Comparison of ENCODE assay signal across 1 cellular context in the genomic region with DNA sequence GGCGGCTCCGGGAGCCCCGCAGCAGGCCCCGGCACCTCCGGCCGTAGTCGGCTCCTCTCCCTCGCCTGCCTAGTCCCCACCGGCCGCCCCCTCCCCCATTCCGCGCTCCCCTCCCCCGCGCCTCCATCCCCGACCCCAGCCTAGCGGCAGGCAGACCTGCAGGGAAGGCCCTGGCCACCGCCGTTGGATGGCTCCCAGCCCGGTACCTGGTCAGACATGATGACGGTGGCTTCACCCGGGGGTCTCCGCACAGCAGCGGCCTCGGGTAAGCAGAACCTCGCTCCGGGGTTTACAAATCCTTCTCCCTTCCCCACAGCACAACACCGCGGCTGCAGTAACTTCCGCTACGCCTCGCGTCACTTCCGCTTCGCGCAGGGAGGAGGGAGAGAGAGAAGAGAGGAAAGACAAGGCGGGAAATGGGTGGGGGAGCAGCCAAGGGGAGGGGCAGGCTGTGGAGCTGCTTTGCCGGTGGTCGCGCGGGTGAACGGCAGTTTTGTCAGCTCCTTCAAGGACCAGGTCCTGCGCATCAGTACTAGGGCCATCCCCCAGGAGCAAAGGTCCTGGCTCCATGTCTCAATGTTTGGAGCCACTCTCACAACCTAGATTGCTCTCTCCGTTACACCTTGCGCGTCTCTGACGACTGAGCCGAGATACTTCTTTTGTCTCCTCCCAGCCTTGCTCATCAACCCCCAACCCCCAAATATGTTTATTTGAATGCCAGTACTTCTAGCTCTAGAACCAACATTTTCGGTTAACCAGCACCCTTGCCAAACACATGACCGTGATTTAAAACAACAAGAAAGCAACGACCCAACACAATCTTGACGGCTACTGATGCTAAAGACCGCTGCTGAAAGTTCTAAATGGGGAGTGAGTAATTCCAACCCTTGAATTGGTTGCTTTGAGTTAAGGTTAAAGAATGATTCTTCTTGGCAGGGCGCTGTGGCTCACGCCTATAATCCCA.
TF ChIP-seq lines count a peak whose summit lies in the region.

TSS of gene SUMO1 (minus strand) at position 364 of the 964 bp plus-strand sequence. CDS start at position 218, 146 bp downstream.

TF ChIP-seq in GM12878, 131 proteins besides CTCF, POLR2A, EP300 and RAD21 (continued from another document and continues in another):
- TF ChIP-seq, protein P1, sequence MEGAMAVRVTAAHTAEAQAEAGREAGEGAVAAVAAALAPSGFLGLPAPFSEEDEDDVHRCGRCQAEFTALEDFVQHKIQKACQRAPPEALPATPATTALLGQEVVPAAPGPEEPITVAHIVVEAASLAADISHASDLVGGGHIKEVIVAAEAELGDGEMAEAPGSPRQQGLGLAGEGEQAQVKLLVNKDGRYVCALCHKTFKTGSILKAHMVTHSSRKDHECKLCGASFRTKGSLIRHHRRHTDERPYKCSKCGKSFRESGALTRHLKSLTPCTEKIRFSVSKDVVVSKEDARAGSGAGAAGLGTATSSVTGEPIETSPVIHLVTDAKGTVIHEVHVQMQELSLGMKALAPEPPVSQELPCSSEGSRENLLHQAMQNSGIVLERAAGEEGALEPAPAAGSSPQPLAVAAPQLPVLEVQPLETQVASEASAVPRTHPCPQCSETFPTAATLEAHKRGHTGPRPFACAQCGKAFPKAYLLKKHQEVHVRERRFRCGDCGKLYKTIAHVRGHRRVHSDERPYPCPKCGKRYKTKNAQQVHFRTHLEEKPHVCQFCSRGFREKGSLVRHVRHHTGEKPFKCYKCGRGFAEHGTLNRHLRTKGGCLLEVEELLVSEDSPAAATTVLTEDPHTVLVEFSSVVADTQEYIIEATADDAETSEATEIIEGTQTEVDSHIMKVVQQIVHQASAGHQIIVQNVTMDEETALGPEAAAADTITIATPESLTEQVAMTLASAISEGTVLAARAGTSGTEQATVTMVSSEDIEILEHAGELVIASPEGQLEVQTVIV (IDR thresholded peaks at IDR 0.05; ENCODE audit: borderline replicate concordance, partially characterized antibody), result peak; percentile 52
- TF ChIP-seq STAT3 (IDR thresholded peaks at IDR 0.05; ENCODE audit: low read depth, low read length), result no peak
- 0 out of 4 replicates have a peak, but pooled peaks of 1 of the 2 experiments have one; percentile 37 for TF ChIP-seq ETV6 (conservative IDR thresholded peaks at IDR 0.05 in 1 of 2, IDR thresholded peaks at IDR 0.05 in 1 of 2; ENCODE audit: borderline replicate concordance in 1 of 2, low read depth in 1 of 2)
- TF ChIP-seq TBL1XR1 (IDR thresholded peaks at IDR 0.05; ENCODE audit: low read depth, low read length), result no peak
- TF ChIP-seq CREM (IDR thresholded peaks at IDR 0.05; ENCODE audit: low read depth), result peak; percentile 96
- TF ChIP-seq IRF3 (IDR thresholded peaks at IDR 0.05), result 0 out of 2 replicates have a peak, but pooled peaks have one; percentile 20
- TF ChIP-seq, protein P2, sequence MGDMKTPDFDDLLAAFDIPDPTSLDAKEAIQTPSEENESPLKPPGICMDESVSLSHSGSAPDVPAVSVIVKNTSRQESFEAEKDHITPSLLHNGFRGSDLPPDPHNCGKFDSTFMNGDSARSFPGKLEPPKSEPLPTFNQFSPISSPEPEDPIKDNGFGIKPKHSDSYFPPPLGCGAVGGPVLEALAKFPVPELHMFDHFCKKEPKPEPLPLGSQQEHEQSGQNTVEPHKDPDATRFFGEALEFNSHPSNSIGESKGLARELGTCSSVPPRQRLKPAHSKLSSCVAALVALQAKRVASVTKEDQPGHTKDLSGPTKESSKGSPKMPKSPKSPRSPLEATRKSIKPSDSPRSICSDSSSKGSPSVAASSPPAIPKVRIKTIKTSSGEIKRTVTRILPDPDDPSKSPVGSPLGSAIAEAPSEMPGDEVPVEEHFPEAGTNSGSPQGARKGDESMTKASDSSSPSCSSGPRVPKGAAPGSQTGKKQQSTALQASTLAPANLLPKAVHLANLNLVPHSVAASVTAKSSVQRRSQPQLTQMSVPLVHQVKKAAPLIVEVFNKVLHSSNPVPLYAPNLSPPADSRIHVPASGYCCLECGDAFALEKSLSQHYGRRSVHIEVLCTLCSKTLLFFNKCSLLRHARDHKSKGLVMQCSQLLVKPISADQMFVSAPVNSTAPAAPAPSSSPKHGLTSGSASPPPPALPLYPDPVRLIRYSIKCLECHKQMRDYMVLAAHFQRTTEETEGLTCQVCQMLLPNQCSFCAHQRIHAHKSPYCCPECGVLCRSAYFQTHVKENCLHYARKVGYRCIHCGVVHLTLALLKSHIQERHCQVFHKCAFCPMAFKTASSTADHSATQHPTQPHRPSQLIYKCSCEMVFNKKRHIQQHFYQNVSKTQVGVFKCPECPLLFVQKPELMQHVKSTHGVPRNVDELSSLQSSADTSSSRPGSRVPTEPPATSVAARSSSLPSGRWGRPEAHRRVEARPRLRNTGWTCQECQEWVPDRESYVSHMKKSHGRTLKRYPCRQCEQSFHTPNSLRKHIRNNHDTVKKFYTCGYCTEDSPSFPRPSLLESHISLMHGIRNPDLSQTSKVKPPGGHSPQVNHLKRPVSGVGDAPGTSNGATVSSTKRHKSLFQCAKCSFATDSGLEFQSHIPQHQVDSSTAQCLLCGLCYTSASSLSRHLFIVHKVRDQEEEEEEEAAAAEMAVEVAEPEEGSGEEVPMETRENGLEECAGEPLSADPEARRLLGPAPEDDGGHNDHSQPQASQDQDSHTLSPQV (IDR thresholded peaks at IDR 0.05), result no peak
- no peak for TF ChIP-seq ZSCAN29 (IDR thresholded peaks at IDR 0.05)
- TF ChIP-seq NFYA (IDR thresholded peaks at IDR 0.05; ENCODE audit: borderline replicate concordance, low read depth, low read length), result no peak
- peak; percentile 31; the same call in 1 of the 2 replicates for TF ChIP-seq PML (IDR thresholded peaks at IDR 0.05; ENCODE audit: low read length)
- peak; percentile 92 for TF ChIP-seq GABPA (IDR thresholded peaks at IDR 0.05; ENCODE audit: low read depth)
- TF ChIP-seq PAX5 (IDR thresholded peaks at IDR 0.05; ENCODE audit: borderline replicate concordance, low read depth, low read length), result no peak
- TF ChIP-seq SUPT20H (IDR thresholded peaks at IDR 0.05; ENCODE audit: borderline replicate concordance, control insufficient read depth, low read depth, low read length), result no peak
- peak; percentile 16; the same call in 1 of the 2 replicates for TF ChIP-seq IKZF1 (conservative IDR thresholded peaks at IDR 0.05)
- no peak for TF ChIP-seq ZNF622 (IDR thresholded peaks at IDR 0.05)
- no peak for TF ChIP-seq ZNF384 (IDR thresholded peaks at IDR 0.05; ENCODE audit: borderline replicate concordance, low read depth, low read length)
- TF ChIP-seq CEBPB (IDR thresholded peaks at IDR 0.05; ENCODE audit: borderline replicate concordance in 1 of 2, low read depth in 2 of 2, low read length in 2 of 2), result no peak
- TF ChIP-seq MLLT1 (IDR thresholded peaks at IDR 0.05), result peak; percentile 63; the same call in 1 of the 2 replicates
- peak; percentile 69; the same call in 1 of the 2 replicates for TF ChIP-seq TAF1 (IDR thresholded peaks at IDR 0.05; ENCODE audit: borderline replicate concordance, low read depth, low read length)
- no peak for TF ChIP-seq SP1 (IDR thresholded peaks at IDR 0.05; ENCODE audit: low read depth, low read length)
- TF ChIP-seq SREBF1 (IDR thresholded peaks at IDR 0.05; ENCODE audit: low read length), result no peak
- no peak for TF ChIP-seq ZNF217 (IDR thresholded peaks at IDR 0.05)
- TF ChIP-seq TCF7 (IDR thresholded peaks at IDR 0.05; ENCODE audit: borderline replicate concordance), result no peak
- TF ChIP-seq NR2C1 (IDR thresholded peaks at IDR 0.05), result no peak
- TF ChIP-seq MEF2B (IDR thresholded peaks at IDR 0.05; ENCODE audit: partially characterized antibody, poor library complexity, severe bottlenecking), result no peak
- TF ChIP-seq ESRRA (IDR thresholded peaks at IDR 0.05; ENCODE audit: low read length), result no peak
- TF ChIP-seq HDAC6 (IDR thresholded peaks at IDR 0.05; ENCODE audit: unreplicated experiment), result no peak
- TF ChIP-seq HDGF (IDR thresholded peaks at IDR 0.05), result peak; percentile 79; the same call in 1 of the 2 replicates
- peak; percentile 91 for TF ChIP-seq CREB1 (IDR thresholded peaks at IDR 0.05; ENCODE audit: low read depth)
- no peak for TF ChIP-seq SMAD5 (IDR thresholded peaks at IDR 0.05; ENCODE audit: low read depth)
- no peak for TF ChIP-seq ZBTB33 (IDR thresholded peaks at IDR 0.05)
- TF ChIP-seq, protein P3, sequence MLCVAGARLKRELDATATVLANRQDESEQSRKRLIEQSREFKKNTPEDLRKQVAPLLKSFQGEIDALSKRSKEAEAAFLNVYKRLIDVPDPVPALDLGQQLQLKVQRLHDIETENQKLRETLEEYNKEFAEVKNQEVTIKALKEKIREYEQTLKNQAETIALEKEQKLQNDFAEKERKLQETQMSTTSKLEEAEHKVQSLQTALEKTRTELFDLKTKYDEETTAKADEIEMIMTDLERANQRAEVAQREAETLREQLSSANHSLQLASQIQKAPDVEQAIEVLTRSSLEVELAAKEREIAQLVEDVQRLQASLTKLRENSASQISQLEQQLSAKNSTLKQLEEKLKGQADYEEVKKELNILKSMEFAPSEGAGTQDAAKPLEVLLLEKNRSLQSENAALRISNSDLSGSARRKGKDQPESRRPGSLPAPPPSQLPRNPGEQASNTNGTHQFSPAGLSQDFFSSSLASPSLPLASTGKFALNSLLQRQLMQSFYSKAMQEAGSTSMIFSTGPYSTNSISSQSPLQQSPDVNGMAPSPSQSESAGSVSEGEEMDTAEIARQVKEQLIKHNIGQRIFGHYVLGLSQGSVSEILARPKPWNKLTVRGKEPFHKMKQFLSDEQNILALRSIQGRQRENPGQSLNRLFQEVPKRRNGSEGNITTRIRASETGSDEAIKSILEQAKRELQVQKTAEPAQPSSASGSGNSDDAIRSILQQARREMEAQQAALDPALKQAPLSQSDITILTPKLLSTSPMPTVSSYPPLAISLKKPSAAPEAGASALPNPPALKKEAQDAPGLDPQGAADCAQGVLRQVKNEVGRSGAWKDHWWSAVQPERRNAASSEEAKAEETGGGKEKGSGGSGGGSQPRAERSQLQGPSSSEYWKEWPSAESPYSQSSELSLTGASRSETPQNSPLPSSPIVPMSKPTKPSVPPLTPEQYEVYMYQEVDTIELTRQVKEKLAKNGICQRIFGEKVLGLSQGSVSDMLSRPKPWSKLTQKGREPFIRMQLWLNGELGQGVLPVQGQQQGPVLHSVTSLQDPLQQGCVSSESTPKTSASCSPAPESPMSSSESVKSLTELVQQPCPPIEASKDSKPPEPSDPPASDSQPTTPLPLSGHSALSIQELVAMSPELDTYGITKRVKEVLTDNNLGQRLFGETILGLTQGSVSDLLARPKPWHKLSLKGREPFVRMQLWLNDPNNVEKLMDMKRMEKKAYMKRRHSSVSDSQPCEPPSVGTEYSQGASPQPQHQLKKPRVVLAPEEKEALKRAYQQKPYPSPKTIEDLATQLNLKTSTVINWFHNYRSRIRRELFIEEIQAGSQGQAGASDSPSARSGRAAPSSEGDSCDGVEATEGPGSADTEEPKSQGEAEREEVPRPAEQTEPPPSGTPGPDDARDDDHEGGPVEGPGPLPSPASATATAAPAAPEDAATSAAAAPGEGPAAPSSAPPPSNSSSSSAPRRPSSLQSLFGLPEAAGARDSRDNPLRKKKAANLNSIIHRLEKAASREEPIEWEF (IDR thresholded peaks at IDR 0.05; ENCODE audit: insufficient replicate concordance, low read depth, low read length), result no peak
- TF ChIP-seq SPI1 (IDR thresholded peaks at IDR 0.05; ENCODE audit: borderline replicate concordance, insufficient read depth, low read depth, low read length), result peak; percentile 50; the same call in 1 of the 2 replicates
- TF ChIP-seq MTA3 (IDR thresholded peaks at IDR 0.05; ENCODE audit: borderline replicate concordance, low read length), result no peak
- TF ChIP-seq NKRF (conservative IDR thresholded peaks at IDR 0.05), result no peak
- TF ChIP-seq LARP7 (IDR thresholded peaks at IDR 0.05), result no peak
- no peak for TF ChIP-seq ZZZ3 (IDR thresholded peaks at IDR 0.05; ENCODE audit: control insufficient read depth, insufficient read length, low read depth)
- no peak for TF ChIP-seq TCF3 (IDR thresholded peaks at IDR 0.05; ENCODE audit: borderline replicate concordance, insufficient read depth, low read depth, low read length)
